8 cellular contexts compared by ENCODE assay signal in the genomic region with DNA sequence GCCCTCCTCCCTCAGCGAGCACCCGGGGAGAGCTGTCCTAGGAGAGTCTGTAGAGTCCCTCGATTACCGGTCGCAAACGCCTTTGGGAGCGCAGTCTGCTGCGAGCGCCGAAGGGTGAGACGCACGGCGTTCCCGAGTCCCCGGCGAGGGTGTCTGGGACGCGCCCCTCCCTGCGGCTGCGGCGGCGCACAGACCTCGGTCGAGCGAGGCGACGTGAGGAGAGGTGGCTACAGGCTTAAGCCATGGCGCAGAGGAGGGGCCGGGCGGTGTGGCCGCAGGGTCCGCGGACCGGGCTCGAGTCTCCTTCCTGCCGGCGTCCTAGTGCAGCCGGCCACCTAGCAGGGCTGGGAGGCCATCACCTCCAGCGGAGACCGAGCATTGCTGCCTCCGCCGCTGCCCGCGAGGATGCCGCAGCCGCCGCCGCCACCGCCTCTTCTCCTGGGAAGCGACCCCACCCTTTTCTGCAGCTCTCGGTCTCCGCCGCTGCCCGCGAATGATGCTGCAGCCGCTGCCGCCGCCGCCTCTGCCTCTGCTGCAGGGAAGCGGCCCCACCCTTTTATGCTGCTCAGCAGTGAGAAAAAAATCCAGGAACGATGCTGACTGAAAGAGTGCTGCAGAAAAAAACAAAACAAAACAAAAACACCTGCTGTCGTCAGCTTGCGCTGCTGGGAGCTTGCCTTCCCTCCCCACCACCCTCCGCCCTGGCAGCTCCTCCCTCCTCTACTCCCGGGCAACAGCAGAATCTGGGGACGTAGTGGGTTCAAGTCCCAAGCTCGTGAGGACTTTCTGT. TPM values are rescaled to one million over a fixed set of nuclear protein-coding genes. Genes with fewer than 3 reads are reported as not detected.
DNase-seq lines count a peak whose midpoint lies in the region; ATAC-seq and TF ChIP-seq lines count a peak whose summit lies in the region.

A gene (minus strand): TSS at position 531 of the 790 bp plus-strand sequence. CDS start 669 bp downstream, outside the sequence.

- DNase-seq in Right ventricle myocardium inferior (ENCODE audit: missing footprints) (no peak), cardiac septum (ENCODE audit: low spot score) (no peak), NCI-H774 (lab: John Stamatoyannopoulos, UW) (peak; percentile 31), cardiac fibroblast (ENCODE audit: low read depth in 2 of 2) (peak in 1 of 2 donors; percentile 31), iris pigment epithelial cell (ENCODE audit: low read depth) (peak; percentile 6), smooth muscle cell (lab: John Stamatoyannopoulos, UW; ENCODE audit: unreplicated experiment) (no peak)

- 7% methylated on average over 67 of the region's 67 CpGs for WGBS in smooth muscle cell (ENCODE audit: low lambda C conversion rate)

- H2AFZ ChIP-seq in smooth muscle cell (ENCODE audit: low read depth), result peak within 1 kb of the TSS; percentile 55

- peaks cover 90% of the 10 kb centered on the region for H3K27me3 ChIP-seq in smooth muscle cell (ENCODE audit: low read depth)

- peaks cover 6% of the 10 kb centered on the region for H3K4me1 ChIP-seq in smooth muscle cell (ENCODE audit: low read depth)

- H3K79me2 ChIP-seq in smooth muscle cell (ENCODE audit: low read depth), result no peaks in the 10 kb centered on the region

- no peak within 1 kb of the TSS for H3K27ac ChIP-seq in smooth muscle cell (ENCODE audit: low read depth)

- H3F3A ChIP-seq in smooth muscle cell (ENCODE audit: low read depth), result no peaks in the 10 kb centered on the region

- no peaks in the 10 kb centered on the region for H3K9me3 ChIP-seq in smooth muscle cell (replicated peaks; ENCODE audit: low read depth)

- H3K4me2 ChIP-seq in smooth muscle cell, result peak within 1 kb of the TSS; percentile 88

- H3K4me3 ChIP-seq in cardiac fibroblast (replicated peaks in 1 of 2; ENCODE audit: low read depth in 2 of 2, low read length in 2 of 2) (peak within 1 kb of the TSS; percentile 27 to 46), smooth muscle cell (peak within 1 kb of the TSS; percentile 55)

- intact Hi-C loops in Right ventricle myocardium inferior (cut with DNase I) (loop anchor here (5.0 kb wide), 1 partner anchor 81 kb away; no protein-coding TSS in a partner anchor), cardiac septum (cut with DNase I) (loop anchor here (5.0 kb wide), 1 partner anchor 76 kb away; no protein-coding TSS in a partner anchor)

- no peak within 1 kb of the TSS for H3K9ac ChIP-seq in smooth muscle cell (ENCODE audit: low read depth)

- H4K20me1 ChIP-seq in smooth muscle cell (ENCODE audit: low read depth), result no peaks in the 10 kb centered on the region

- no peaks in the 10 kb centered on the region for H3K36me3 ChIP-seq in smooth muscle cell (ENCODE audit: low read depth)

- TF ChIP-seq CTCF in cardiac fibroblast (IDR thresholded peaks at IDR 0.05; ENCODE audit: low read depth, low read length) (no peak), smooth muscle cell (IDR thresholded peaks at IDR 0.05; ENCODE audit: borderline replicate concordance, insufficient read depth, poor library complexity, severe bottlenecking) (no peak)

- ATAC-seq in Right ventricle myocardium inferior (peak; percentile 38), HG02588 (IDR thresholded peaks at IDR 0.05; ENCODE audit: unreplicated experiment) (no peak), GM18858 (IDR thresholded peaks at IDR 0.05; ENCODE audit: unreplicated experiment) (no peak)

RNA-seq across cellular contexts. Expression of the gene that starts here (rescaled TPM):
- total RNA-seq in Right ventricle myocardium inferior (5.2 TPM), cardiac septum (7.2 TPM), smooth muscle cell (0.09 and 0.22 TPM in 2 replicates)
- polyA plus RNA-seq in smooth muscle cell, result 0.43 and 0.47 TPM in 2 replicates

Comparison
In these comparisons a context has a peak if more than half of its experiments do, and no peak if none do; other contexts are left out.
1. DNase-seq: peak in NCI-H774 (single experiment) and iris pigment epithelial cell (single experiment); none in Right ventricle myocardium inferior (single experiment), cardiac septum (single experiment) and smooth muscle cell (single experiment).